ENCODE assay signal across 33 cellular contexts in the genomic region with DNA sequence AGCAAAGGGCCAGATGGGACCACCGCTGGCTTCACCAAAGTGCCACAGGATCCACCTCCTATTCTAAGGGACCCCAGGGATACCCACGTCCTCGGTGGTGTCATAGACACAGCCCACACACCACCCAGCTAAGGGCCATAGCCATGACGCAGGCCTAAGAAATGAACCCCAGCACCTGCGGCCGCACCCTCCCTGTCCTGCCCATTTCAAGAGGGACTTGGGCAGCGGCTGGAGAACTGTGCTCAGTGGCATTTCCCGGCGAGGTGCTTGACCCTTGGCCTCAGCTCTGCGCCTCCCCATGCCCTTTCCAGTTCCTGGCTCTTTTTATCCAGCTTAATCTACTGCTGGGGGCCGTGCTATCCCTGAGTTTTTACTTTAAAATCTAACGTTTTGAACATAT. TPM values are rescaled to one million over a fixed set of nuclear protein-coding genes. Genes with fewer than 3 reads are reported as not detected.
"Had no signal": no experiment of that assay in that cellular context is flagged by ENCODE, and none has a peak within 500 bp of the region (broad histone marks: within the 10 kb centered on the region; RNA-seq: fewer than 3 reads in every experiment).

No MANE protein-coding gene starts in this region.

- ATAC-seq: activated T-cell treated with anti-CD3 and anti-CD28 coated beads, Interleukin-2, amount 50 U/mL, for 72 hours; gastrocnemius medialis; left ventricle myocardium superior; natural killer cell; sciatic nerve; stimulated activated memory B cell treated with anti-CD40 and anti-IgM and Interleukin-4, amounts not matched to agents 10 μg/mL and 1 μg/mL and 100 μg/mL, for 72 hours; T-cell had no signal

- H3K36me3 ChIP-seq: ascending aorta, cardiac muscle cell, gastrocnemius medialis, ovary, suprapubic skin, tibial nerve, uterus had no signal

- H3K27me3 ChIP-seq: ascending aorta, cardiac muscle cell, dorsolateral prefrontal cortex, ovary, suprapubic skin had no signal

- H3K4me3 Mint-ChIP-seq: activated naive CD4-positive, alpha-beta T cell treated with anti-CD3 and anti-CD28 coated beads for 36 hours; activated naive CD8-positive, alpha-beta T cell treated with anti-CD3 and anti-CD28 coated beads, Interleukin-2, amount 10 ng/mL, durations not matched to agents 7 days and 5 days; activated T-cell treated with anti-CD3 and anti-CD28 coated beads, Interleukin-2, amount 50 U/mL, for 72 hours; memory B cell; natural killer cell; stimulated activated memory B cell treated with anti-CD40 and anti-IgM and Interleukin-4, amounts not matched to agents 10 μg/mL and 1 μg/mL and 100 μg/mL, for 72 hours; T-cell; T-helper 2 cell treated with Interferon-gamma antibody and Interleukin-4, amounts not matched to agents 5 μg/mL and 100 μg/mL, for 36 hours had no signal

- H3K4me3 ChIP-seq: ascending aorta, cardiac muscle cell, coronary artery, dorsolateral prefrontal cortex, gastrocnemius medialis, ovary, smooth muscle cell, suprapubic skin, tibial nerve, uterus had no signal

- H3K27me3 Mint-ChIP-seq: activated naive CD8-positive, alpha-beta T cell treated with anti-CD3 and anti-CD28 coated beads, Interleukin-2, amount 10 ng/mL, durations not matched to agents 7 days and 5 days; memory B cell; progenitor cell of endocrine pancreas; stimulated activated memory B cell treated with anti-CD40 and anti-IgM and Interleukin-4, amounts not matched to agents 10 μg/mL and 1 μg/mL and 100 μg/mL, for 72 hours; T-cell had no signal

- H3K9me3 ChIP-seq: ascending aorta, gastrocnemius medialis, ovary, suprapubic skin, uterus had no signal

- H3K27ac Mint-ChIP-seq: activated naive CD4-positive, alpha-beta T cell treated with anti-CD3 and anti-CD28 coated beads for 36 hours; activated naive CD8-positive, alpha-beta T cell treated with anti-CD3 and anti-CD28 coated beads, Interleukin-2, amount 10 ng/mL, durations not matched to agents 7 days and 5 days; activated T-cell treated with anti-CD3 and anti-CD28 coated beads, Interleukin-2, amount 50 U/mL, for 72 hours; memory B cell; stimulated activated memory B cell treated with anti-CD40 and anti-IgM and Interleukin-4, amounts not matched to agents 10 μg/mL and 1 μg/mL and 100 μg/mL, for 72 hours; T-cell; T-helper 2 cell treated with Interferon-gamma antibody and Interleukin-4, amounts not matched to agents 5 μg/mL and 100 μg/mL, for 36 hours had no signal

- H3K36me3 Mint-ChIP-seq: memory B cell, natural killer cell, T-cell had no signal

- H3K9me3 Mint-ChIP-seq: activated T-cell treated with anti-CD3 and anti-CD28 coated beads, Interleukin-2, amount 50 U/mL, for 72 hours; memory B cell had no signal

- H3K27ac ChIP-seq: ascending aorta, cardiac muscle cell, coronary artery, dorsolateral prefrontal cortex, gastrocnemius medialis, ovary, suprapubic skin, tibial nerve, uterus had no signal

- DNase-seq: activated CD4-positive, alpha-beta T cell treated with anti-CD3 and anti-CD28 coated beads for 4 hours; activated CD4-positive, alpha-beta T cell treated with anti-CD3 and anti-CD28 coated beads, Interleukin-2, amount 50 U/mL, for 4 hours; activated CD4-positive, CD25-positive, alpha-beta regulatory T cell; activated naive CD4-positive, alpha-beta T cell treated with anti-CD3 and anti-CD28 coated beads for 36 hours; activated naive CD8-positive, alpha-beta T cell treated with anti-CD3 and anti-CD28 coated beads, Interleukin-2, amount 10 ng/mL, durations not matched to agents 7 days and 5 days; activated T-cell treated with anti-CD3 and anti-CD28 coated beads for 4 hours; activated T-cell treated with anti-CD3 and anti-CD28 coated beads, Interleukin-2, amount 50 U/mL, for 72 hours; cerebellar nuclear complex; dorsolateral prefrontal cortex; effector memory CD4-positive, alpha-beta T cell; erythroblast; gastrocnemius medialis; glutamatergic neuron; left ventricle myocardium superior; natural killer cell; ovary; stimulated activated CD4-positive, alpha-beta T cell treated with anti-CD3 and anti-CD28 coated beads, Interleukin-1b, Interleukin-23, amount 100 ng/mL, for 48 hours; stimulated activated CD4-positive, alpha-beta T cell treated with anti-CD3 and anti-CD28 coated beads, Interleukin-4, amount 100 ng/mL, for 4 hours; stimulated activated CD8-positive, alpha-beta memory T cell treated with anti-CD3 and anti-CD28 coated beads, Interleukin-4, amount 100 ng/mL, for 48 hours; T-cell; uterus had no signal

RNA-seq across cellular contexts. Expression of a gene that starts 44.4 kb away (rescaled TPM):
- total RNA-seq: ascending aorta, gastrocnemius medialis, left ventricle myocardium superior, renal cortical epithelial cell, smooth muscle cell, uterus had no signal
